Comparison of ENCODE assay signal across 1 cellular context in genomic region chr12:4300870-4301269, GRCh38.
TF ChIP-seq lines count a peak whose summit lies in the region.

No MANE protein-coding gene starts in this region.

TF ChIP-seq in A549, 52 proteins besides CTCF, POLR2A, EP300 and RAD21 (continued from another document):
- TF ChIP-seq, protein P1, sequence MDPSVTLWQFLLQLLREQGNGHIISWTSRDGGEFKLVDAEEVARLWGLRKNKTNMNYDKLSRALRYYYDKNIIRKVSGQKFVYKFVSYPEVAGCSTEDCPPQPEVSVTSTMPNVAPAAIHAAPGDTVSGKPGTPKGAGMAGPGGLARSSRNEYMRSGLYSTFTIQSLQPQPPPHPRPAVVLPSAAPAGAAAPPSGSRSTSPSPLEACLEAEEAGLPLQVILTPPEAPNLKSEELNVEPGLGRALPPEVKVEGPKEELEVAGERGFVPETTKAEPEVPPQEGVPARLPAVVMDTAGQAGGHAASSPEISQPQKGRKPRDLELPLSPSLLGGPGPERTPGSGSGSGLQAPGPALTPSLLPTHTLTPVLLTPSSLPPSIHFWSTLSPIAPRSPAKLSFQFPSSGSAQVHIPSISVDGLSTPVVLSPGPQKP (IDR thresholded peaks at IDR 0.05; ENCODE audit: low read depth, low read length), result no peak
- TF ChIP-seq, protein P2, sequence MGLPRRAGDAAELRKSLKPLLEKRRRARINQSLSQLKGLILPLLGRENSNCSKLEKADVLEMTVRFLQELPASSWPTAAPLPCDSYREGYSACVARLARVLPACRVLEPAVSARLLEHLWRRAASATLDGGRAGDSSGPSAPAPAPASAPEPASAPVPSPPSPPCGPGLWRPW (IDR thresholded peaks at IDR 0.05), result no peak
